In the genomic region with DNA sequence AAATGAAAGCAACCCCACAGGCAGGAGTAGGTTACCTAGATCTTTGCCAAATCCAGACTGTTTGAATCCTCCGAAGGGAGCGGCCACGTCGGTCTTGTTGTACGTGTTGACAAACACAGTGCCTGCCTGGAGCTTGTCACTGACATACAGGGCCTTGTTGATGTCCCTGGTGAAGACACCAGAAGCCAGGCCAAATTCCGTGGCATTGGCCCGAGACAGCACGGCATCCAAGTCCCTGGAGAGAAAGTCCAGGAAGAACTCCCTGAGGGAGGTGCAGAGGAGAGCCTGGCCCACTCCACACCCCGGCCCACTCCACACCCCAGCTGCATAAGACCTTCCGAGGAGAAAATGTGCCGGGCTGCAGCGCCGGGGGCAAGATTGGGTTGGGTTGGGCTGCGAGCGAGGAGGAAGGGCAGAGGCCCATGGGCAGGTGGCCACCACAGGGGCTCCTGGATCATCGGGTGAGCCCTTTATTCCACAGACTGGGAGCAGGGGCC, we compare ENCODE assay signal across 28 cellular contexts. TPM values are rescaled to one million over a fixed set of nuclear protein-coding genes. Genes with fewer than 3 reads are reported as not detected.
DNase-seq lines count a peak whose midpoint lies in the region; ATAC-seq and TF ChIP-seq lines count a peak whose summit lies in the region.
"Had no signal": no experiment of that assay in that cellular context is flagged by ENCODE, and none has a peak within 500 bp of the region (broad histone marks: within the 10 kb centered on the region; RNA-seq: fewer than 3 reads in every experiment).

No MANE protein-coding gene starts in this region.

- CTCF ChIA-PET in mammary epithelial cell (lab: Charles Lee; ENCODE audit: low non-redundant PET), result no interaction called here

- H3K4ac ChIP-seq in H9 (ENCODE audit: low read depth, low read length), result no peak overlapping the region

- H3T11ph ChIP-seq in H9 (ENCODE audit: low read length), result no peak overlapping the region

- no peak overlapping the region for H2BK20ac ChIP-seq in H9 (ENCODE audit: low read depth, low read length, poor library complexity, severe bottlenecking)

- dilution Hi-C loops in mammary epithelial cell (cut with HindIII; ENCODE audit: low sequenced_read_pairs), result no loop called here

- H3K27me3 Mint-ChIP-seq in natural killer cell (ENCODE audit: low read depth in 2 of 2) (no peaks in the 10 kb centered on the region), H9 (ENCODE audit: low read depth) (no peaks in the 10 kb centered on the region; the same call in 1 of the 2 replicates)
- H3K27me3 Mint-ChIP-seq: activated CD4-positive, alpha-beta T cell treated with anti-CD3 and anti-CD28 coated beads, Interleukin-2, amount 10 ng/mL, durations not matched to agents 24 days and 14 days; activated naive CD8-positive, alpha-beta T cell treated with anti-CD3 and anti-CD28 coated beads for 36 hours; CD4-positive, CD25-positive, alpha-beta regulatory T cell; stimulated activated naive CD8-positive, alpha-beta T cell treated with anti-CD3 and anti-CD28 coated beads, Interleukin-15, amount 100 ng/mL, for 72 hours had no signal

- WGBS in mammary epithelial cell (ENCODE audit: low coverage, missing lambda C conversion rate), result 89% methylated on average over 14 of the region's 16 CpGs
- 88 to 97% methylated on average over 7 to 16 of the region's 16 CpGs for WGBS in testis, 2 donors
- WGBS in H9 (ENCODE audit: extremely low coverage, insufficient read length, low lambda C conversion rate), result no CpG with 5 or more reads among the region's 16 CpGs

- H3K4me2 ChIP-seq in mammary epithelial cell (ENCODE audit: insufficient read depth, low read depth, low read length), result no peak overlapping the region
- no peak overlapping the region for H3K4me2 ChIP-seq in H9 (ENCODE audit: insufficient read depth, insufficient read length, low read length)
- H3K4me2 ChIP-seq: A549, smooth muscle cell had no signal

- in situ Hi-C loops in mammary epithelial cell (cut with MboI; ENCODE audit: low sequenced_read_pairs in 2 of 2), result no loop called here

- no peak overlapping the region for H2AK5ac ChIP-seq in H9 (ENCODE audit: insufficient read length, low read length)

- TF ChIP-seq CTCF in breast epithelium (IDR thresholded peaks at IDR 0.05) (no peak), mammary epithelial cell (conservative IDR thresholded peaks at IDR 0.05 in 1 of 2, IDR thresholded peaks at IDR 0.05 in 1 of 2; ENCODE audit: extremely low read depth in 1 of 2, insufficient read depth in 1 of 2, low read depth in 1 of 2, low read length in 2 of 2) (no peak), colonic mucosa (IDR thresholded peaks at IDR 0.05) (no peak), natural killer cell (IDR thresholded peaks at IDR 0.05) (no peak), testis (IDR thresholded peaks at IDR 0.05) (no peak), H9 (conservative IDR thresholded peaks at IDR 0.05) (no peak)

- H2BK12ac ChIP-seq in H9 (ENCODE audit: insufficient read length, low read depth, low read length), result no peak overlapping the region

- H4K8ac ChIP-seq in H9 (replicated peaks; ENCODE audit: insufficient read length, low read depth, low read length), result no peak overlapping the region

- no peak overlapping the region for H3K9ac ChIP-seq in mammary epithelial cell (ENCODE audit: insufficient read depth, low read length)
- H3K9ac ChIP-seq in colonic mucosa (ENCODE audit: low read depth in 2 of 2, low read length in 2 of 2), result no peak overlapping the region
- H3K9ac ChIP-seq in H9 (ENCODE audit: extremely low read depth, insufficient read length, low read length), result no peak overlapping the region

- H4K91ac ChIP-seq in H9 (ENCODE audit: insufficient read length, low read depth, low read length), result no peak overlapping the region

- no peaks in the 10 kb centered on the region for H3K79me1 ChIP-seq in H9 (ENCODE audit: insufficient read depth, low read depth, low read length, poor library complexity, severe bottlenecking)

- H3K18ac ChIP-seq in H9 (ENCODE audit: insufficient read length, low read depth, low read length), result no peak overlapping the region

- no TSS peak for BruUV-seq in mammary epithelial cell (replicated peaks; lab: Mats Ljungman, UMichigan)

- H3K36me3 Mint-ChIP-seq in natural killer cell (no peaks in the 10 kb centered on the region), H9 (ENCODE audit: insufficient read depth in 1 of 3, low read depth in 3 of 3) (no peaks in the 10 kb centered on the region)
- H3K36me3 Mint-ChIP-seq: activated naive CD8-positive, alpha-beta T cell treated with anti-CD3 and anti-CD28 coated beads for 36 hours; CD4-positive, CD25-positive, alpha-beta regulatory T cell; naive thymus-derived CD8-positive, alpha-beta T cell; WTC11 had no signal

- DNase-seq in breast epithelium (ENCODE audit: low spot score in 2 of 2) (peak; percentile 12 to 42), mammary epithelial cell (no peak), colonic mucosa (peak; percentile 11), natural killer cell (peak; percentile 12), testis (peak; percentile 11), H9 (no peak), NCI-H2107 treated with DMSO at 0.1 percent for 48 hours (lab: John Stamatoyannopoulos, UW; ENCODE audit: unreplicated experiment) (no peak)
- DNase-seq: activated CD4-positive, alpha-beta T cell treated with anti-CD3 and anti-CD28 coated beads, Interleukin-2, amount 10 ng/mL, durations not matched to agents 24 days and 14 days; activated naive CD8-positive, alpha-beta T cell treated with anti-CD3 and anti-CD28 coated beads for 36 hours; aorta; CD4-positive, CD25-positive, alpha-beta regulatory T cell; effector CD8-positive, alpha-beta T cell; EL; glutamatergic neuron; islet precursor cell; NCI-H1436 treated with DMSO at 0.1 percent for 48 hours; NCI-H446; NCI-H82; retina; stimulated activated CD4-positive, alpha-beta T cell treated with anti-CD3 and anti-CD28 coated beads, Interleukin-1b, Interleukin-23, amount 100 ng/mL, for 48 hours; stimulated activated naive CD8-positive, alpha-beta T cell treated with anti-CD3 and anti-CD28 coated beads, Interleukin-15, amount 100 ng/mL, for 72 hours had no signal

- H3K27ac Mint-ChIP-seq in natural killer cell (no peak overlapping the region), H9 (no peak overlapping the region)
- H3K27ac Mint-ChIP-seq: activated CD4-positive, alpha-beta T cell treated with anti-CD3 and anti-CD28 coated beads, Interleukin-2, amount 10 ng/mL, durations not matched to agents 24 days and 14 days; activated naive CD8-positive, alpha-beta T cell treated with anti-CD3 and anti-CD28 coated beads for 36 hours; CD4-positive, CD25-positive, alpha-beta regulatory T cell; naive thymus-derived CD8-positive, alpha-beta T cell; stimulated activated naive CD8-positive, alpha-beta T cell treated with anti-CD3 and anti-CD28 coated beads, Interleukin-15, amount 100 ng/mL, for 72 hours; WTC11 had no signal

- H3K27me3 ChIP-seq in breast epithelium, result no peaks in the 10 kb centered on the region
- H3K27me3 ChIP-seq in mammary epithelial cell (ENCODE audit: insufficient read depth, low read length), result no peaks in the 10 kb centered on the region
- no peaks in the 10 kb centered on the region for H3K27me3 ChIP-seq in colonic mucosa
- no peaks in the 10 kb centered on the region for H3K27me3 ChIP-seq in testis
- H3K27me3 ChIP-seq in H9 (ENCODE audit: insufficient read depth, low read length), result no peaks in the 10 kb centered on the region
- H3K27me3 ChIP-seq: ovary, vagina had no signal

- H4K5ac ChIP-seq in H9 (ENCODE audit: insufficient read length, low read depth, low read length), result no peak overlapping the region

- no peak overlapping the region for H2AFZ ChIP-seq in mammary epithelial cell (ENCODE audit: low read depth, low read length)
- no peak overlapping the region for H2AFZ ChIP-seq in H9 (ENCODE audit: low read length)

- H3K4me3 ChIP-seq in breast epithelium, result no peak overlapping the region
- H3K4me3 ChIP-seq in mammary epithelial cell (replicated peaks in 1 of 3; ENCODE audit: insufficient read depth in 1 of 3, low read depth in 2 of 3, low read length in 3 of 3), result no peak overlapping the region
- no peak overlapping the region for H3K4me3 ChIP-seq in colonic mucosa
- no peak overlapping the region for H3K4me3 ChIP-seq in testis
- H3K4me3 ChIP-seq: A549, ovary, smooth muscle cell, vagina had no signal

- H3K4me3 Mint-ChIP-seq in natural killer cell, result no peak overlapping the region
- H3K4me3 Mint-ChIP-seq in H9, result no peak overlapping the region
- H3K4me3 Mint-ChIP-seq: activated CD4-positive, alpha-beta T cell treated with anti-CD3 and anti-CD28 coated beads, Interleukin-2, amount 10 ng/mL, durations not matched to agents 24 days and 14 days; activated naive CD8-positive, alpha-beta T cell treated with anti-CD3 and anti-CD28 coated beads for 36 hours; CD4-positive, CD25-positive, alpha-beta regulatory T cell; naive thymus-derived CD8-positive, alpha-beta T cell; stimulated activated naive CD8-positive, alpha-beta T cell treated with anti-CD3 and anti-CD28 coated beads, Interleukin-15, amount 100 ng/mL, for 72 hours; WTC11 had no signal

- no peak overlapping the region for H3K14ac ChIP-seq in H9 (ENCODE audit: insufficient read depth, low read length)

- TF ChIP-seq POLR2A in breast epithelium (IDR thresholded peaks at IDR 0.05), result no peak
- no peak for TF ChIP-seq POLR2A in testis (IDR thresholded peaks at IDR 0.05)

- H3K27ac ChIP-seq in breast epithelium, result no peak overlapping the region
- H3K27ac ChIP-seq in mammary epithelial cell (ENCODE audit: insufficient read depth, low read depth, low read length), result no peak overlapping the region
- H3K27ac ChIP-seq in colonic mucosa, result no peak overlapping the region
- H3K27ac ChIP-seq in testis, result no peak overlapping the region
- no peak overlapping the region for H3K27ac ChIP-seq in H9 (ENCODE audit: insufficient read length, low read depth, low read length)
- H3K27ac ChIP-seq: A549, ovary, vagina had no signal

- no peak overlapping the region for H2BK5ac ChIP-seq in H9 (ENCODE audit: insufficient read length, low read length)

- H3K9me3 ChIP-seq in breast epithelium, result no peaks in the 10 kb centered on the region
- no peaks in the 10 kb centered on the region for H3K9me3 ChIP-seq in mammary epithelial cell (replicated peaks; ENCODE audit: insufficient read depth, low read length)
- no peaks in the 10 kb centered on the region for H3K9me3 ChIP-seq in colonic mucosa
- H3K9me3 ChIP-seq in testis, result no peaks in the 10 kb centered on the region
- H3K9me3 ChIP-seq in H9 (ENCODE audit: control insufficient read depth, low read depth, low read length), result no peaks in the 10 kb centered on the region
- H3K9me3 ChIP-seq: A549, ovary, vagina had no signal

- H3K23me2 ChIP-seq in H9 (ENCODE audit: insufficient read length, low read depth, low read length, poor library complexity, severe bottlenecking), result no peaks in the 10 kb centered on the region

- intact Hi-C loops in breast epithelium (cut with DNase I; ENCODE audit: low total_unique reads) (no loop called here), mammary epithelial cell (cut with micrococcal nuclease) (no loop called here), colonic mucosa (cut with DNase I) (no loop called here), natural killer cell (cut with micrococcal nuclease) (no loop called here), testis (cut with DNase I; ENCODE audit: low total_unique reads) (no loop called here)

- no peaks in the 10 kb centered on the region for H3K4me1 Mint-ChIP-seq in natural killer cell
- H3K4me1 Mint-ChIP-seq in H9, result 0 out of 4 replicates have a peak, but pooled peaks cover 0 to 3% of the 10 kb centered on the region in 2 experiments
- H3K4me1 Mint-ChIP-seq: activated CD4-positive, alpha-beta T cell treated with anti-CD3 and anti-CD28 coated beads, Interleukin-2, amount 10 ng/mL, durations not matched to agents 24 days and 14 days; activated naive CD8-positive, alpha-beta T cell treated with anti-CD3 and anti-CD28 coated beads for 36 hours; CD4-positive, CD25-positive, alpha-beta regulatory T cell; stimulated activated naive CD8-positive, alpha-beta T cell treated with anti-CD3 and anti-CD28 coated beads, Interleukin-15, amount 100 ng/mL, for 72 hours; WTC11 had no signal

- H3K9me3 Mint-ChIP-seq in natural killer cell (no peaks in the 10 kb centered on the region), H9 (no peaks in the 10 kb centered on the region; a peak in 1 of 5 replicates)
- H3K9me3 Mint-ChIP-seq: activated CD4-positive, alpha-beta T cell treated with anti-CD3 and anti-CD28 coated beads, Interleukin-2, amount 10 ng/mL, durations not matched to agents 24 days and 14 days; activated naive CD8-positive, alpha-beta T cell treated with anti-CD3 and anti-CD28 coated beads for 36 hours; naive thymus-derived CD8-positive, alpha-beta T cell; stimulated activated naive CD8-positive, alpha-beta T cell treated with anti-CD3 and anti-CD28 coated beads, Interleukin-15, amount 100 ng/mL, for 72 hours; WTC11 had no signal

- H3K56ac ChIP-seq in H9 (ENCODE audit: insufficient read length, low read depth, low read length), result no peak overlapping the region

- H3K4me1 ChIP-seq in breast epithelium (peaks cover 0 to 10% of the 10 kb centered on the region in 2 donors), mammary epithelial cell (ENCODE audit: insufficient read depth, low read length) (peaks cover 7% of the 10 kb centered on the region), colonic mucosa (no peaks in the 10 kb centered on the region), testis (no peaks in the 10 kb centered on the region), H9 (ENCODE audit: insufficient read depth, low read length) (no peaks in the 10 kb centered on the region)
- H3K4me1 ChIP-seq: A549 had no signal

- no peak for ATAC-seq in natural killer cell
- ATAC-seq in GM18858 (IDR thresholded peaks at IDR 0.05; ENCODE audit: unreplicated experiment), result no peak
- ATAC-seq: A549; naive thymus-derived CD8-positive, alpha-beta T cell; stimulated activated naive CD8-positive, alpha-beta T cell treated with anti-CD3 and anti-CD28 coated beads, Interleukin-15, amount 100 ng/mL, for 72 hours; WTC11 had no signal

- H2BK15ac ChIP-seq in H9 (ENCODE audit: low read depth, low read length), result no peak overlapping the region

- no peaks in the 10 kb centered on the region for H3K79me2 ChIP-seq in mammary epithelial cell (ENCODE audit: insufficient read depth, low read length)
- no peaks in the 10 kb centered on the region for H3K79me2 ChIP-seq in H9 (ENCODE audit: insufficient read depth, low read length)

- no peak overlapping the region for H3K23ac ChIP-seq in H9 (ENCODE audit: insufficient read length, low read depth, low read length)

- H4K20me1 ChIP-seq in mammary epithelial cell (ENCODE audit: insufficient read depth, low read length), result no peaks in the 10 kb centered on the region
- H4K20me1 ChIP-seq in H9 (ENCODE audit: control insufficient read depth, insufficient read depth, insufficient read length), result no peaks in the 10 kb centered on the region

- H3K36me3 ChIP-seq in breast epithelium, result no peaks in the 10 kb centered on the region
- H3K36me3 ChIP-seq in mammary epithelial cell (ENCODE audit: insufficient read depth, low read length), result no peaks in the 10 kb centered on the region
- no peaks in the 10 kb centered on the region for H3K36me3 ChIP-seq in colonic mucosa
- no peaks in the 10 kb centered on the region for H3K36me3 ChIP-seq in testis (ENCODE audit: low read depth, missing control alignments)
- H3K36me3 ChIP-seq: ovary, vagina had no signal

- no peak overlapping the region for H2BK120ac ChIP-seq in H9 (ENCODE audit: low read depth, low read length, poor library complexity, severe bottlenecking)

RNA-seq across cellular contexts. Expression of gene SLC41A3, which starts 21.8 kb away (rescaled TPM):
- total RNA-seq in breast epithelium (10 to 100 TPM; 42.6 to 53.7 (median 50.1) TPM), mammary epithelial cell (10 to 100 TPM; 25.1 to 43.0 TPM), colonic mucosa (10 to 100 TPM; 27.6 to 33.1 TPM), natural killer cell (10 to 100 TPM; 24.2 to 29.6 (median 27.1) TPM), testis (100 to 1,000 TPM; 160 to 220 TPM), H9 (2021) (35.5 and 37.3 TPM in 2 replicates)
- polyA plus RNA-seq in mammary epithelial cell (43.6 TPM), testis (ENCODE audit: insufficient read depth, low read depth, low replicate concordance) (161 TPM)
- polyA minus RNA-seq in mammary epithelial cell, result 43.8 TPM

Comparison
In these comparisons a context has a peak if more than half of its experiments do, and no peak if none do; other contexts are left out.
1. DNase-seq: peak in breast epithelium (2 of 2), colonic mucosa (single experiment), natural killer cell (single experiment) and testis (single experiment); none in mammary epithelial cell (single experiment), H9 (single experiment) and NCI-H2107 treated with DMSO at 0.1 percent for 48 hours (single experiment).